In genomic region chr6:91633374-91634184, GRCh38 we compare ENCODE assay signal across 1 cellular context.
TF ChIP-seq lines count a peak whose summit lies in the region.

No MANE protein-coding gene starts in this region.

TF ChIP-seq in GM23338, 12 proteins besides CTCF, POLR2A, EP300 and RAD21 (continued from another document):
- TF ChIP-seq REST (IDR thresholded peaks at IDR 0.05; ENCODE audit: unreplicated experiment), result no peak
- TF ChIP-seq ZNF114 (CRISPR knock-in tag; IDR thresholded peaks at IDR 0.05), result no peak
